Comparison of ENCODE assay signal across 8 cellular contexts in genomic region chr5:138544171-138545134, GRCh38. TPM values are rescaled to one million over a fixed set of nuclear protein-coding genes. Genes with fewer than 3 reads are reported as not detected.
DNase-seq lines count a peak whose midpoint lies in the region; ATAC-seq and TF ChIP-seq lines count a peak whose summit lies in the region.

No MANE protein-coding gene starts in this region.

- H3K36me3 ChIP-seq in ACC112 (ENCODE audit: insufficient read depth, low read length) (peaks cover 17% of the 10 kb centered on the region), adipocyte (ENCODE audit: control insufficient read depth, insufficient read depth, low read length, severe bottlenecking) (peaks cover 11% of the 10 kb centered on the region), kidney epithelial cell (ENCODE audit: control insufficient read depth, insufficient read depth, low read length) (no peaks in the 10 kb centered on the region), stomach smooth muscle (ENCODE audit: control insufficient read depth in 2 of 2, insufficient read depth in 2 of 2, low read length in 2 of 2) (no peaks in the 10 kb centered on the region)

- DNase-seq in HT-29 (ENCODE audit: low spot score), result peak; percentile 38
- peak; percentile 58 for DNase-seq in adipocyte (ENCODE audit: low read depth)
- DNase-seq in kidney epithelial cell (ENCODE audit: low read depth), result no peak
- DNase-seq in effector CD4-positive, alpha-beta T cell, result no peak
- no peak for DNase-seq in NCI-H510A treated with DMSO at 0.1 percent for 48 hours (lab: John Stamatoyannopoulos, UW)

- H2AFZ ChIP-seq in ACC112 (ENCODE audit: low read length, unreplicated experiment), result no peak overlapping the region

- H3K4me1 ChIP-seq in ACC112 (ENCODE audit: control insufficient read depth, insufficient read depth, low read length, unreplicated experiment), result peaks cover 42% of the 10 kb centered on the region
- peaks cover 45% of the 10 kb centered on the region for H3K4me1 ChIP-seq in adipocyte (ENCODE audit: control insufficient read depth, insufficient read depth, low read length)
- H3K4me1 ChIP-seq in stomach smooth muscle (ENCODE audit: control insufficient read depth, insufficient read depth, low read length), result peaks cover 43% of the 10 kb centered on the region

- H3K27ac ChIP-seq in ACC112 (ENCODE audit: low read depth, low read length) (peak overlapping the region; percentile 96), stomach smooth muscle (ENCODE audit: low read length) (peak overlapping the region; percentile 99)

- peak overlapping the region; percentile 93 for H3K4me3 ChIP-seq in ACC112 (ENCODE audit: low read depth, low read length)
- H3K4me3 ChIP-seq in adipocyte (ENCODE audit: low read length), result peak overlapping the region; percentile 99
- peak overlapping the region; percentile 71 for H3K4me3 ChIP-seq in kidney epithelial cell (ENCODE audit: low read depth, low read length)
- peak overlapping the region; percentile 94 to 99 for H3K4me3 ChIP-seq in stomach smooth muscle (ENCODE audit: low read length in 2 of 2)

- TF ChIP-seq CTCF in kidney epithelial cell (IDR thresholded peaks at IDR 0.05; ENCODE audit: insufficient read depth, low read length, poor library complexity, severe bottlenecking), result no peak

- H3K79me2 ChIP-seq in ACC112 (ENCODE audit: control insufficient read depth, insufficient read depth, low read length, unreplicated experiment), result peaks cover 89% of the 10 kb centered on the region

- no peak for ATAC-seq in GM21515 (IDR thresholded peaks at IDR 0.05; ENCODE audit: unreplicated experiment)

- no peaks in the 10 kb centered on the region for H3K27me3 ChIP-seq in ACC112 (ENCODE audit: insufficient read depth, low read length)
- no peaks in the 10 kb centered on the region for H3K27me3 ChIP-seq in adipocyte (replicated peaks; ENCODE audit: control insufficient read depth, insufficient read depth, low read length)
- no peaks in the 10 kb centered on the region for H3K27me3 ChIP-seq in kidney epithelial cell (ENCODE audit: control insufficient read depth, insufficient read depth, low read length)
- H3K27me3 ChIP-seq in stomach smooth muscle (ENCODE audit: control insufficient read depth in 1 of 2, insufficient read depth in 2 of 2, low read length in 2 of 2), result no peaks in the 10 kb centered on the region

- no peaks in the 10 kb centered on the region for H3K9me3 ChIP-seq in adipocyte (ENCODE audit: control insufficient read depth, low read length)
- H3K9me3 ChIP-seq in stomach smooth muscle (ENCODE audit: control insufficient read depth in 2 of 2, low read length in 2 of 2), result no peaks in the 10 kb centered on the region

- H3K9ac ChIP-seq in adipocyte (ENCODE audit: low read length) (peak overlapping the region; percentile 99), stomach smooth muscle (ENCODE audit: low read length in 2 of 2) (peak overlapping the region; percentile 99 to 100)

RNA-seq across cellular contexts. Expression of gene ETF1, which starts 1.4 kb away (rescaled TPM):
- 75.0 and 81.0 TPM in 2 replicates for total RNA-seq in HT-29 (2014; rRNA removed; shearing (Covaris generic))
- 123 and 149 TPM in 2 replicates for total RNA-seq in kidney epithelial cell

RNA-seq across cellular contexts. Expression of gene HSPA9, which starts 30.7 kb away (rescaled TPM):
- 300 and 305 TPM in 2 replicates for total RNA-seq in HT-29 (2014; rRNA removed; shearing (Covaris generic))
- total RNA-seq in kidney epithelial cell, result 584 and 695 TPM in 2 replicates

Comparison
In these comparisons a context has a peak if more than half of its experiments do, and no peak if none do; other contexts are left out.
1. DNase-seq: peak in HT-29 (single experiment) and adipocyte (single experiment); none in kidney epithelial cell (single experiment), effector CD4-positive, alpha-beta T cell (single experiment) and NCI-H510A treated with DMSO at 0.1 percent for 48 hours (single experiment).
2. Peak in every context shown above with its lines, with median percentiles within 50 percentile points of each other: H3K4me3 ChIP-seq.